In genomic region chr10:24465899-24466615, GRCh38 we compare ENCODE assay signal across 8 cellular contexts.
DNase-seq lines count a peak whose midpoint lies in the region; ATAC-seq and TF ChIP-seq lines count a peak whose summit lies in the region.

No MANE protein-coding gene starts in this region.

- peak; percentile 42 for DNase-seq in DMS79 (lab: John Stamatoyannopoulos, UW)
- DNase-seq in left lobe of liver (ENCODE audit: low spot score), result peak; percentile 75
- DNase-seq in thoracic aorta (ENCODE audit: low spot score), result no peak
- no peak for DNase-seq in epidermal melanocyte (ENCODE audit: insufficient read length, low spot score)
- no peak for DNase-seq in activated gamma-delta T cell treated with Interleukin-2 at 50 U/mL for 16 hours

- H3K9me3 ChIP-seq in Loucy (ENCODE audit: insufficient read depth, low read depth, low read length) (no peaks in the 10 kb centered on the region), thoracic aorta (no peaks in the 10 kb centered on the region)

- H2AFZ ChIP-seq in Loucy (ENCODE audit: low read length), result peak overlapping the region; percentile 61; the same call in 1 of the 2 replicates

- H3K4me3 Mint-ChIP-seq in activated naive CD8-positive, alpha-beta T cell, result no peak overlapping the region

- peaks cover 4% of the 10 kb centered on the region; the same call in 1 of the 2 replicates for H3F3A ChIP-seq in Loucy (ENCODE audit: low read depth)

- H3K79me2 ChIP-seq in Loucy (ENCODE audit: insufficient read depth, low read length), result peaks cover 12% of the 10 kb centered on the region; the same call in 1 of the 2 replicates

- peak overlapping the region; percentile 9 for H3K27ac Mint-ChIP-seq in activated naive CD8-positive, alpha-beta T cell

- no peak for TF ChIP-seq CTCF in Loucy (conservative IDR thresholded peaks at IDR 0.05; ENCODE audit: low read length)
- TF ChIP-seq CTCF in thoracic aorta (IDR thresholded peaks at IDR 0.05), result no peak

- no peaks in the 10 kb centered on the region for H3K36me3 Mint-ChIP-seq in activated naive CD8-positive, alpha-beta T cell

- H3K4me3 ChIP-seq in Loucy (ENCODE audit: low read length, poor library complexity, severe bottlenecking) (peak overlapping the region; percentile 70), thoracic aorta (peak overlapping the region; percentile 48)

- H3K36me3 ChIP-seq in Loucy (ENCODE audit: insufficient read depth, low read length) (no peaks in the 10 kb centered on the region), thoracic aorta (no peaks in the 10 kb centered on the region)

- no peaks in the 10 kb centered on the region for H3K27me3 ChIP-seq in Loucy (ENCODE audit: insufficient read depth, low read length, poor library complexity, severe bottlenecking)
- H3K27me3 ChIP-seq in thoracic aorta (replicated peaks; ENCODE audit: insufficient read depth), result no peaks in the 10 kb centered on the region

- H3K4me2 ChIP-seq in Loucy (ENCODE audit: low read depth, low read length, poor library complexity, severe bottlenecking), result peak overlapping the region; percentile 75

- ATAC-seq in GM21423 (IDR thresholded peaks at IDR 0.05; ENCODE audit: unreplicated experiment) (peak; percentile 66), left lobe of liver (peak; percentile 73), thoracic aorta (ENCODE audit: insufficient number of reproducible peaks, low FRiP score, low read depth) (no peak)

- peak overlapping the region in 1 of 2 donors; percentile 74 for H3K27ac ChIP-seq in thoracic aorta

- no peaks in the 10 kb centered on the region for H3K9me2 ChIP-seq in Loucy (replicated peaks; ENCODE audit: low read depth, low read length)

- H3K4me1 ChIP-seq in Loucy (ENCODE audit: insufficient read depth, low read length, poor library complexity, severe bottlenecking), result peaks cover 76% of the 10 kb centered on the region
- peaks cover 13 to 36% of the 10 kb centered on the region in 2 donors for H3K4me1 ChIP-seq in thoracic aorta (ENCODE audit: control insufficient read depth in 1 of 2, low read depth in 2 of 2)

- H3K9ac ChIP-seq in Loucy (ENCODE audit: low read depth, low read length, poor library complexity, severe bottlenecking), result peak overlapping the region; percentile 61

- peaks cover 4% of the 10 kb centered on the region for H3K27me3 Mint-ChIP-seq in activated naive CD8-positive, alpha-beta T cell

- no peaks in the 10 kb centered on the region for H3K9me3 Mint-ChIP-seq in activated naive CD8-positive, alpha-beta T cell (ENCODE audit: low read depth)

- H3K4me1 Mint-ChIP-seq in activated naive CD8-positive, alpha-beta T cell (ENCODE audit: low read depth), result peaks cover 16% of the 10 kb centered on the region

- H4K20me1 ChIP-seq in Loucy (ENCODE audit: insufficient read depth, low read length, poor library complexity, severe bottlenecking), result no peaks in the 10 kb centered on the region

Comparison
In these comparisons a context has a peak if more than half of its experiments do, and no peak if none do; other contexts are left out.
1. DNase-seq: peak in DMS79 (single experiment) and left lobe of liver (single experiment); none in thoracic aorta (single experiment), epidermal melanocyte (single experiment) and activated gamma-delta T cell treated with Interleukin-2 at 50 U/mL for 16 hours (single experiment).